Comparison of ENCODE assay signal across 13 cellular contexts in genomic region chr19:36051236-36051635, GRCh38. TPM values are rescaled to one million over a fixed set of nuclear protein-coding genes. Genes with fewer than 3 reads are reported as not detected.
DNase-seq lines count a peak whose midpoint lies in the region; TF ChIP-seq lines count a peak whose summit lies in the region.
"Had no signal": no experiment of that assay in that cellular context is flagged by ENCODE, and none has a peak within 500 bp of the region (broad histone marks: within the 10 kb centered on the region; RNA-seq: fewer than 3 reads in every experiment).

No MANE protein-coding gene starts in this region.

- WGBS in stomach, 5 donors: 36 to 47% (median 42%) methylated on average over 3 of the region's 3 CpGs

- peaks cover 10% of the 10 kb centered on the region for H3K4me1 Mint-ChIP-seq in MCF 10A (ENCODE audit: insufficient read depth, unreplicated experiment)

- no peak overlapping the region for H3K4me3 Mint-ChIP-seq in MCF 10A (ENCODE audit: unreplicated experiment)

- no peaks in the 10 kb centered on the region for H3K27me3 ChIP-seq in breast epithelium
- no peaks in the 10 kb centered on the region for H3K27me3 ChIP-seq in dorsolateral prefrontal cortex
- H3K27me3 ChIP-seq in stomach: no peaks in the 10 kb centered on the region
- H3K27me3 ChIP-seq in uterus: no peaks in the 10 kb centered on the region

- peak; percentile 35 for DNase-seq in MCF 10A (ENCODE audit: unreplicated experiment)
- no peak for DNase-seq in breast epithelium (ENCODE audit: low spot score in 2 of 2)
- peak; percentile 34 for DNase-seq in NCI-H1930 (lab: John Stamatoyannopoulos, UW)
- peak in 3 of 10 donors; percentile 22 to 48 (median 22) for DNase-seq in dorsolateral prefrontal cortex
- DNase-seq in retinal pigment epithelial cell (ENCODE audit: low read depth): no peak
- no peak for DNase-seq in HuH-7.5 (ENCODE audit: low spot score)
- no peak for DNase-seq in stomach
- DNase-seq in uterus: no peak
- DNase-seq: effector memory CD4-positive, alpha-beta T cell; GDM1 had no signal

- POLR2A ChIA-PET in MCF 10A (lab: Yijun Ruan, JAX): no interaction called here

- H3K27ac ChIP-seq in breast epithelium: no peak overlapping the region
- peak overlapping the region in 4 of 59 donors; percentile 2 to 53 (median 45) for H3K27ac ChIP-seq in dorsolateral prefrontal cortex
- H3K27ac ChIP-seq in stomach: peak overlapping the region in 1 of 5 donors; percentile 96
- no peak overlapping the region for H3K27ac ChIP-seq in uterus

- TF ChIP-seq EP300 in stomach (IDR thresholded peaks at IDR 0.05): no peak

- BruUV-seq in MCF 10A (replicated peaks; lab: Mats Ljungman, UMichigan): no TSS peak

- no peaks in the 10 kb centered on the region for H3K27me3 Mint-ChIP-seq in MCF 10A (ENCODE audit: insufficient read depth, unreplicated experiment)

- no peaks in the 10 kb centered on the region for H3K36me3 ChIP-seq in breast epithelium
- H3K36me3 ChIP-seq in stomach: no peaks in the 10 kb centered on the region
- no peaks in the 10 kb centered on the region for H3K36me3 ChIP-seq in uterus

- CTCF ChIA-PET in MCF 10A (lab: Yijun Ruan, JAX): no interaction called here

- H3K36me3 Mint-ChIP-seq in MCF 10A (ENCODE audit: insufficient read depth, unreplicated experiment): no peaks in the 10 kb centered on the region

- no peak for TF ChIP-seq POLR2A in breast epithelium (IDR thresholded peaks at IDR 0.05)
- TF ChIP-seq POLR2A in stomach (IDR thresholded peaks at IDR 0.05): no peak
- no peak for TF ChIP-seq POLR2A in uterus (IDR thresholded peaks at IDR 0.05)

- no peaks in the 10 kb centered on the region for H3K9me3 ChIP-seq in breast epithelium
- no peaks in the 10 kb centered on the region for H3K9me3 ChIP-seq in stomach
- no peaks in the 10 kb centered on the region for H3K9me3 ChIP-seq in uterus

- no peak overlapping the region for H3K27ac Mint-ChIP-seq in MCF 10A (ENCODE audit: low read depth, unreplicated experiment)

- H3K4me1 ChIP-seq in breast epithelium (peaks cover 8 to 9% of the 10 kb centered on the region in 2 donors), stomach (peaks cover 11 to 32% (median 27%) of the 10 kb centered on the region in 4 donors), uterus (peaks cover 0 to 7% of the 10 kb centered on the region in 2 donors)

- no peaks in the 10 kb centered on the region for H3K9me3 Mint-ChIP-seq in MCF 10A (ENCODE audit: unreplicated experiment)

- H3K4me3 ChIP-seq in breast epithelium: no peak overlapping the region
- H3K4me3 ChIP-seq in dorsolateral prefrontal cortex: no peak overlapping the region
- no peak overlapping the region for H3K4me3 ChIP-seq in retinal pigment epithelial cell (ENCODE audit: low read length)
- no peak overlapping the region for H3K4me3 ChIP-seq in stomach
- H3K4me3 ChIP-seq in uterus: no peak overlapping the region

- TF ChIP-seq CTCF in MCF 10A (IDR thresholded peaks at IDR 0.05; ENCODE audit: unreplicated experiment) (no peak), breast epithelium (IDR thresholded peaks at IDR 0.05) (no peak), dorsolateral prefrontal cortex (IDR thresholded peaks at IDR 0.05 in 54 of 56, conservative IDR thresholded peaks at IDR 0.05 in 2 of 56; ENCODE audit: low read depth in 1 of 56, partially characterized antibody in 56 of 56) (peak in 38 of 56 donors; percentile 13 to 48 (median 31)), retinal pigment epithelial cell (conservative IDR thresholded peaks at IDR 0.05; ENCODE audit: low read depth, low read length) (peak; percentile 54), stomach (IDR thresholded peaks at IDR 0.05) (peak in 2 of 7 experiments; percentile 17 to 27), uterus (IDR thresholded peaks at IDR 0.05) (no peak)

- intact Hi-C loops in MCF 10A (cut with micrococcal nuclease): no loop called here
- intact Hi-C loops in breast epithelium (cut with DNase I; ENCODE audit: low total_unique reads): no loop called here
- intact Hi-C loops in dorsolateral prefrontal cortex (cut with DNase I): loop anchor here (5.0 kb wide), 2 partner anchors 34 to 54 kb away; partner anchors contain the start of gene SDHAF1 (in 1 of the 2)
- intact Hi-C loops in stomach (cut with DNase I; ENCODE audit: low total_unique reads): no loop called here
- intact Hi-C loops in uterus (cut with DNase I; ENCODE audit: low total_unique reads): loop anchor here (10.0 kb wide), 1 partner anchor 64 kb away; the partner anchor contains the start of genes OVOL3, POLR2I and TBCB

RNA-seq across cellular contexts. Expression of gene THAP8, which starts 2.8 kb away (rescaled TPM):
- total RNA-seq in MCF 10A (2022): 4.0 and 4.7 TPM in 2 replicates
- total RNA-seq in breast epithelium: 10 to 100 TPM in 2 of 3 donors, 1 to 10 TPM in 1; 8.6 to 11.0 (median 10.2) TPM
- total RNA-seq in dorsolateral prefrontal cortex: 10 to 100 TPM in 13 of 120 experiments, 1 to 10 TPM in 107; 4.2 to 11.7 (median 7.3) TPM
- 10 to 100 TPM in 1 of 5 donors, 1 to 10 TPM in 1, under 1 TPM in 2, not detected in 1; 0.29 to 12.8 (median 5.1) TPM for total RNA-seq in stomach
- polyA plus RNA-seq in stomach: 1 to 10 TPM; 4.4 to 4.7 (median 4.7) TPM
- 1 to 10 TPM in 3 of 4 donors, not detected in 1; 4.6 to 6.5 (median 6.2) TPM for total RNA-seq in uterus

RNA-seq across cellular contexts. Expression of gene WDR62, which starts 3.5 kb away (rescaled TPM):
- total RNA-seq in MCF 10A (2022): 5.2 and 6.2 TPM in 2 replicates
- total RNA-seq in breast epithelium: under 1 TPM; 0.59 to 0.98 (median 0.80) TPM
- 1 to 10 TPM in 94 of 120 experiments, under 1 TPM in 26; 0.64 to 2.8 (median 1.3) TPM for total RNA-seq in dorsolateral prefrontal cortex
- total RNA-seq in stomach: 10 to 100 TPM in 1 of 5 donors, 1 to 10 TPM in 3, under 1 TPM in 1; 0.29 to 15.2 (median 2.7) TPM
- 1 to 10 TPM in 2 of 3 donors, under 1 TPM in 1; 0.31 to 1.3 (median 1.2) TPM for polyA plus RNA-seq in stomach
- total RNA-seq in uterus: 1 to 10 TPM in 2 of 4 donors, not detected in 2; 2.4 to 5.8 TPM

RNA-seq across cellular contexts. Expression of gene CLIP3, which starts 18.6 kb away (rescaled TPM):
- total RNA-seq in MCF 10A (2022) (1.2 and 2.3 TPM in 2 replicates), breast epithelium (10 to 100 TPM in 1 of 3 donors, 1 to 10 TPM in 2; 7.5 to 13.4 (median 7.6) TPM), dorsolateral prefrontal cortex (100 to 1,000 TPM; 172 to 399 (median 274) TPM), stomach (10 to 100 TPM in 1 of 5 donors, 1 to 10 TPM in 4; 1.8 to 17.1 (median 7.5) TPM), uterus (10 to 100 TPM in 3 of 4 donors, 1 to 10 TPM in 1; 4.4 to 82.5 (median 34.8) TPM)
- polyA plus RNA-seq in stomach: 1 to 10 TPM; 4.5 to 8.3 (median 5.5) TPM

RNA-seq across cellular contexts. Expression of gene ALKBH6, which starts 37.2 kb away (rescaled TPM):
- total RNA-seq in MCF 10A (2022) (16.5 and 20.9 TPM in 2 replicates), breast epithelium (10 to 100 TPM; 18.0 to 23.0 (median 20.3) TPM), dorsolateral prefrontal cortex (10 to 100 TPM; 22.0 to 52.4 (median 34.6) TPM), stomach (100 to 1,000 TPM in 2 of 5 donors, 10 to 100 TPM in 1, 1 to 10 TPM in 2; 8.8 to 187 (median 44.2) TPM), uterus (10 to 100 TPM; 10.0 to 18.5 (median 17.0) TPM)
- 10 to 100 TPM in 2 of 3 donors, 1 to 10 TPM in 1; 9.8 to 25.8 (median 13.7) TPM for polyA plus RNA-seq in stomach

RNA-seq across cellular contexts. Expression of gene SYNE4, which starts 42.6 kb away (rescaled TPM):
- total RNA-seq in MCF 10A (2022) (0.14 and 0.91 TPM in 2 replicates), breast epithelium (10 to 100 TPM in 1 of 3 donors, 1 to 10 TPM in 1, under 1 TPM in 1; 0.16 to 15.5 (median 9.5) TPM), dorsolateral prefrontal cortex (1 to 10 TPM in 56 of 120 experiments, under 1 TPM in 57, not detected in 7; 0.20 to 3.3 (median 0.99) TPM), stomach (10 to 100 TPM in 1 of 5 donors, 1 to 10 TPM in 3, not detected in 1; 1.3 to 11.2 (median 5.4) TPM), uterus (1 to 10 TPM in 1 of 4 donors, under 1 TPM in 1, not detected in 2; 0.24 to 1.7 TPM)
- 1 to 10 TPM; 3.5 to 5.8 (median 4.6) TPM for polyA plus RNA-seq in stomach
- total RNA-seq: HT1080, mesenteric fat pad, RPMI7951 had no signal

Comparison
In these comparisons a context has a peak if more than half of its experiments do, and no peak if none do; other contexts are left out.
1. DNase-seq: peak in MCF 10A (single experiment) and NCI-H1930 (2 of 2); none in breast epithelium (0 of 2), retinal pigment epithelial cell (single experiment), HuH-7.5 (single experiment), stomach (single experiment) and uterus (0 of 2).
2. CTCF ChIP-seq: peak in dorsolateral prefrontal cortex (38 of 56) and retinal pigment epithelial cell (single experiment); none in MCF 10A (single experiment), breast epithelium (0 of 3) and uterus (0 of 4).
3. intact Hi-C loops: an anchor here in dorsolateral prefrontal cortex (5.0 kb wide) and uterus (10.0 kb wide); none called in MCF 10A, breast epithelium and stomach.